ENCODE assay signal across 21 cellular contexts in the genomic region with DNA sequence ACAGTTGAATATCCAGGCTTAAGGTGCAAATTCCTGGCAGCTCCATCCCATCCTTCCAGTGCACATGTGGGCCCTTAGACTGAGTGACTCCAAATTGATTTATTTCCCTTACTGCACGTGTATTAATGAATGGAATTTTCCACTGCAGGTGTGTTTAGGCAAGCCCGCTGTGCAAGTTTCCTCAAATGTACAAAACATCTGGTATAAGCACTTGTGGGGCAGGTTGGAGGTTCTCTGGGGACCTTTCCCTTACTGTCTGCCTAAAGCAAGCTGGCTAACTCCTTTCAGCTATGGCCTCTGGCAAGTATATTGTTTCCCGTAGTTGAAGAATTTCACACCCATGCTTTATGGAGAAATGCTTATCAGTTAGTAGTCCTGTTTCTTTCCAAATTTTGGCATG. TPM values are rescaled to one million over a fixed set of nuclear protein-coding genes. Genes with fewer than 3 reads are reported as not detected.
A peak's percentile ranks its signal among the peaks of the same experiment; 100 is the strongest.
DNase-seq lines count a peak whose midpoint lies in the region; ATAC-seq and TF ChIP-seq lines count a peak whose summit lies in the region.
"Had no signal": no experiment of that assay in that cellular context is flagged by ENCODE, and none has a peak within 500 bp of the region (broad histone marks: within the 10 kb centered on the region; RNA-seq: fewer than 3 reads in every experiment).

No MANE protein-coding gene starts in this region.

- H3K4me1 Mint-ChIP-seq in activated CD4-positive, alpha-beta memory T cell treated with anti-CD3 and anti-CD28 coated beads for 36 hours (ENCODE audit: low read depth), result peaks cover 32% of the 10 kb centered on the region
- peaks cover 27% of the 10 kb centered on the region for H3K4me1 Mint-ChIP-seq in activated CD4-positive, alpha-beta memory T cell treated with anti-CD3 and anti-CD28 coated beads, Interleukin-2, amount 10 ng/mL, durations not matched to agents 7 days and 5 days
- no peaks in the 10 kb centered on the region for H3K4me1 Mint-ChIP-seq in progenitor cell of endocrine pancreas (ENCODE audit: low read depth)

- H3K27me3 Mint-ChIP-seq in activated CD4-positive, alpha-beta memory T cell treated with anti-CD3 and anti-CD28 coated beads for 36 hours, result no peaks in the 10 kb centered on the region
- H3K27me3 Mint-ChIP-seq in activated CD4-positive, alpha-beta memory T cell treated with anti-CD3 and anti-CD28 coated beads, Interleukin-2, amount 10 ng/mL, durations not matched to agents 7 days and 5 days, result no peaks in the 10 kb centered on the region
- no peaks in the 10 kb centered on the region for H3K27me3 Mint-ChIP-seq in progenitor cell of endocrine pancreas
- H3K27me3 Mint-ChIP-seq: CD4-positive, alpha-beta memory T cell had no signal

- TF ChIP-seq CTCF in GM12865 (IDR thresholded peaks at IDR 0.05; ENCODE audit: insufficient read depth, low read depth, low read length, missing control alignments) (no peak), progenitor cell of endocrine pancreas (IDR thresholded peaks at IDR 0.05; ENCODE audit: unreplicated experiment) (no peak), mucosa of descending colon (IDR thresholded peaks at IDR 0.05) (no peak)

- H3K4me1 ChIP-seq in mucosa of descending colon (ENCODE audit: low read depth), result no peaks in the 10 kb centered on the region

- no peak for DNase-seq in activated CD4-positive, alpha-beta memory T cell treated with anti-CD3 and anti-CD28 coated beads for 36 hours
- DNase-seq in activated CD4-positive, alpha-beta memory T cell treated with anti-CD3 and anti-CD28 coated beads, Interleukin-2, amount 10 ng/mL, durations not matched to agents 7 days and 5 days, result no peak
- DNase-seq in GM12865 (ENCODE audit: low read depth) (peak; percentile 54), NCI-H2171 (lab: John Stamatoyannopoulos, UW) (peak; percentile 56), T follicular helper cell (ENCODE audit: low read depth) (peak; percentile 18), NCI-H187 (lab: John Stamatoyannopoulos, UW) (no peak), progenitor cell of endocrine pancreas (ENCODE audit: low spot score, unreplicated experiment) (no peak), mucosa of descending colon (no peak)
- DNase-seq: C1 segment of cervical spinal cord; Calu3; CD4-positive, alpha-beta memory T cell; COR-L47; DMS53; DMS79 treated with DMSO at 0.1 percent for 48 hours; GM23248; H7; HCEC 1CT had no signal

- no peaks in the 10 kb centered on the region for H3K36me3 ChIP-seq in mucosa of descending colon (ENCODE audit: low read depth)

- CTCF ChIA-PET in activated CD4-positive, alpha-beta memory T cell treated with anti-CD3 and anti-CD28 coated beads for 36 hours (lab: Charles Lee), result interaction anchor here (0.5 kb wide), 1 partner anchor 86 kb away, joined by 3 read pairs; no protein-coding TSS in a partner anchor
- CTCF ChIA-PET in activated CD4-positive, alpha-beta memory T cell treated with anti-CD3 and anti-CD28 coated beads, Interleukin-2, amount 10 ng/mL, durations not matched to agents 7 days and 5 days (lab: Charles Lee), result interaction anchor here (1.2 kb wide), 1 partner anchor 10 kb away, joined by 3 read pairs; no protein-coding TSS in a partner anchor

- H3K9me3 Mint-ChIP-seq in activated CD4-positive, alpha-beta memory T cell treated with anti-CD3 and anti-CD28 coated beads for 36 hours, result peaks cover 10% of the 10 kb centered on the region
- H3K9me3 Mint-ChIP-seq in activated CD4-positive, alpha-beta memory T cell treated with anti-CD3 and anti-CD28 coated beads, Interleukin-2, amount 10 ng/mL, durations not matched to agents 7 days and 5 days, result peaks cover 37% of the 10 kb centered on the region
- H3K9me3 Mint-ChIP-seq in progenitor cell of endocrine pancreas (ENCODE audit: low read depth), result no peaks in the 10 kb centered on the region

- intact Hi-C loops in activated CD4-positive, alpha-beta memory T cell treated with anti-CD3 and anti-CD28 coated beads for 36 hours (cut with micrococcal nuclease), result no loop called here
- intact Hi-C loops in mucosa of descending colon (cut with DNase I, micrococcal nuclease), result no loop called here

- H3K4me3 ChIP-seq in GM12865 (ENCODE audit: low read depth, low read length) (no peak overlapping the region), mucosa of descending colon (no peak overlapping the region)
- H3K4me3 ChIP-seq: GM12878, GM23248 had no signal

- H3K36me3 Mint-ChIP-seq in activated CD4-positive, alpha-beta memory T cell treated with anti-CD3 and anti-CD28 coated beads for 36 hours, result peaks cover 3% of the 10 kb centered on the region
- peaks cover 45% of the 10 kb centered on the region for H3K36me3 Mint-ChIP-seq in activated CD4-positive, alpha-beta memory T cell treated with anti-CD3 and anti-CD28 coated beads, Interleukin-2, amount 10 ng/mL, durations not matched to agents 7 days and 5 days (ENCODE audit: low read depth)
- H3K36me3 Mint-ChIP-seq in progenitor cell of endocrine pancreas (ENCODE audit: insufficient read depth), result no peaks in the 10 kb centered on the region

- peak overlapping the region; percentile 68 for H3K27ac Mint-ChIP-seq in activated CD4-positive, alpha-beta memory T cell treated with anti-CD3 and anti-CD28 coated beads for 36 hours
- no peak overlapping the region for H3K27ac Mint-ChIP-seq in activated CD4-positive, alpha-beta memory T cell treated with anti-CD3 and anti-CD28 coated beads, Interleukin-2, amount 10 ng/mL, durations not matched to agents 7 days and 5 days
- H3K27ac Mint-ChIP-seq in progenitor cell of endocrine pancreas, result no peak overlapping the region

- no peak for ATAC-seq in mucosa of descending colon
- ATAC-seq: GM12878 had no signal

- H3K9me3 ChIP-seq in mucosa of descending colon, result no peaks in the 10 kb centered on the region

- POLR2A ChIA-PET in activated CD4-positive, alpha-beta memory T cell treated with anti-CD3 and anti-CD28 coated beads for 36 hours (lab: Charles Lee), result no interaction called here
- POLR2A ChIA-PET in activated CD4-positive, alpha-beta memory T cell treated with anti-CD3 and anti-CD28 coated beads, Interleukin-2, amount 10 ng/mL, durations not matched to agents 7 days and 5 days (lab: Charles Lee), result interaction anchor here (1.0 to 1.9 kb wide), 3 partner anchors 11 to 28 kb away, joined by 3 to 6 read pairs (median 4); partner anchors contain the start of gene GIMAP2

- no peak overlapping the region for H3K4me3 Mint-ChIP-seq in activated CD4-positive, alpha-beta memory T cell treated with anti-CD3 and anti-CD28 coated beads for 36 hours
- no peak overlapping the region for H3K4me3 Mint-ChIP-seq in activated CD4-positive, alpha-beta memory T cell treated with anti-CD3 and anti-CD28 coated beads, Interleukin-2, amount 10 ng/mL, durations not matched to agents 7 days and 5 days
- no peak overlapping the region for H3K4me3 Mint-ChIP-seq in progenitor cell of endocrine pancreas (ENCODE audit: low read depth)

RNA-seq across cellular contexts. Expression of gene GIMAP6, which starts 25.3 kb away (rescaled TPM):
- 10 to 100 TPM; 28.9 to 30.2 TPM for total RNA-seq in activated CD4-positive, alpha-beta memory T cell treated with anti-CD3 and anti-CD28 coated beads for 36 hours
- 10 to 100 TPM; 84.9 to 85.9 TPM for total RNA-seq in activated CD4-positive, alpha-beta memory T cell treated with anti-CD3 and anti-CD28 coated beads, Interleukin-2, amount 10 ng/mL, durations not matched to agents 7 days and 5 days
- total RNA-seq in progenitor cell of endocrine pancreas, result not detected in 2 replicates
- total RNA-seq in mucosa of descending colon, result 10 to 100 TPM in 2 of 3 donors, 1 to 10 TPM in 1; 7.5 to 14.9 (median 13.2) TPM
- total RNA-seq: A172, A673, Calu3, GM23248, H1, H7 had no signal

RNA-seq across cellular contexts. Expression of gene GIMAP2, which starts 28.0 kb away (rescaled TPM):
- 10 to 100 TPM; 38.8 to 44.1 TPM for total RNA-seq in activated CD4-positive, alpha-beta memory T cell treated with anti-CD3 and anti-CD28 coated beads for 36 hours
- 100 to 1,000 TPM; 113 to 120 TPM for total RNA-seq in activated CD4-positive, alpha-beta memory T cell treated with anti-CD3 and anti-CD28 coated beads, Interleukin-2, amount 10 ng/mL, durations not matched to agents 7 days and 5 days
- total RNA-seq in progenitor cell of endocrine pancreas, result not detected in 2 replicates
- 1 to 10 TPM; 8.1 to 8.6 (median 8.3) TPM for total RNA-seq in mucosa of descending colon
- total RNA-seq: GM23248, H1, H7 had no signal

RNA-seq across cellular contexts. Expression of gene GIMAP1, which starts 58.9 kb away (rescaled TPM):
- total RNA-seq in activated CD4-positive, alpha-beta memory T cell treated with anti-CD3 and anti-CD28 coated beads for 36 hours, result 1 to 10 TPM; 6.0 to 6.2 TPM
- total RNA-seq in activated CD4-positive, alpha-beta memory T cell treated with anti-CD3 and anti-CD28 coated beads, Interleukin-2, amount 10 ng/mL, durations not matched to agents 7 days and 5 days, result 10 to 100 TPM; 18.8 to 21.0 TPM
- total RNA-seq in progenitor cell of endocrine pancreas (not detected in 2 replicates), mucosa of descending colon (1 to 10 TPM in 2 of 3 donors, under 1 TPM in 1; 0.84 to 3.6 (median 2.9) TPM)
- total RNA-seq: A172, A673, Calu3, GM23248, H1, H7 had no signal

Comparison
In these comparisons a context has a peak if more than half of its experiments do, and no peak if none do; other contexts are left out.
1. DNase-seq: peak in GM12865 (single experiment), NCI-H2171 (single experiment) and T follicular helper cell (single experiment); none in activated CD4-positive, alpha-beta memory T cell treated with anti-CD3 and anti-CD28 coated beads for 36 hours (single experiment), activated CD4-positive, alpha-beta memory T cell treated with anti-CD3 and anti-CD28 coated beads, Interleukin-2, amount 10 ng/mL, durations not matched to agents 7 days and 5 days (single experiment), NCI-H187 (0 of 2), progenitor cell of endocrine pancreas (single experiment) and mucosa of descending colon (0 of 3).
2. RNA of gene GIMAP2, which starts 28.0 kb away (total RNA-seq): 113 to 120 TPM in activated CD4-positive, alpha-beta memory T cell treated with anti-CD3 and anti-CD28 coated beads, Interleukin-2, amount 10 ng/mL, durations not matched to agents 7 days and 5 days and 38.8 to 44.1 TPM in activated CD4-positive, alpha-beta memory T cell treated with anti-CD3 and anti-CD28 coated beads for 36 hours; 8.1 to 8.6 TPM in mucosa of descending colon and not detected in progenitor cell of endocrine pancreas; every median in the first group is over 4 times any median in the second.